ENCODE assay signal across 14 cellular contexts in the genomic region with DNA sequence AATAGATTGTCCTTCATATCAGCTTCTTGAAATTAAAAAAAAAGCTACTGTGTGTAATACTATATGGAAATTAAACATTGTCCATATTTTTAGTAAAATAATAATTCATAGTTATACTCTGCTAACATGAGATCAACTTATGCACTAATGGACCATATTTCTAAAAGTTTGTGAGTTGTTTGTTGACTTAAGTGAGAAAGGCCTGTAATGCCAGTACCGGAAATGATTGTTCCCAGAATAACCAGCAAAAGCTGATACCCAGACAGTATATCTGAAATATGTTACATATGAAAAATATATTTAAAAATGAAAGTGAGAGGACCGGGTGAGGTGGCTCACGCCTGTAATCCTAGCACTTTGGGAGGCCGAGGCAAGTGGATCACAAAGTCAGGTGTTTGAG. TPM values are rescaled to one million over a fixed set of nuclear protein-coding genes. Genes with fewer than 3 reads are reported as not detected.
DNase-seq lines count a peak whose midpoint lies in the region; ATAC-seq and TF ChIP-seq lines count a peak whose summit lies in the region.
"Had no signal": no experiment of that assay in that cellular context is flagged by ENCODE, and none has a peak within 500 bp of the region (broad histone marks: within the 10 kb centered on the region; RNA-seq: fewer than 3 reads in every experiment).

No MANE protein-coding gene starts in this region.

- no peaks in the 10 kb centered on the region for H3K9me3 ChIP-seq in CD8-positive, alpha-beta memory T cell (ENCODE audit: low read length)
- H3K9me3 ChIP-seq in smooth muscle cell (replicated peaks; ENCODE audit: low read depth) = no peaks in the 10 kb centered on the region

- no peak overlapping the region for H3K4me2 ChIP-seq in smooth muscle cell

- H3K27ac Mint-ChIP-seq in activated T-cell treated with anti-CD3 and anti-CD28 coated beads, Interleukin-2, amount 50 U/mL, for 24 hours = peak overlapping the region; percentile 42
- peak overlapping the region in 7 of 8 donors; percentile 13 to 90 (median 50) for H3K27ac Mint-ChIP-seq in CD8-positive, alpha-beta memory T cell

- H3K4me3 ChIP-seq in CD8-positive, alpha-beta memory T cell (ENCODE audit: low read length) = no peak overlapping the region
- no peak overlapping the region for H3K4me3 ChIP-seq in smooth muscle cell

- H3K36me3 ChIP-seq in CD8-positive, alpha-beta memory T cell (ENCODE audit: insufficient read depth, low read length) = no peaks in the 10 kb centered on the region
- H3K36me3 ChIP-seq in smooth muscle cell (ENCODE audit: low read depth) = no peaks in the 10 kb centered on the region

- no peak overlapping the region for H3K27ac ChIP-seq in CD8-positive, alpha-beta memory T cell (ENCODE audit: low read depth, low read length)
- peak overlapping the region; percentile 73 for H3K27ac ChIP-seq in smooth muscle cell (ENCODE audit: low read depth)
- H3K27ac ChIP-seq: C4-2B had no signal

- CTCF ChIA-PET in CD8-positive, alpha-beta memory T cell (lab: Charles Lee) = interaction anchor here (0.6 kb wide), 1 partner anchor 20 kb away, joined by 3 read pairs; no protein-coding TSS in a partner anchor

- WGBS in smooth muscle cell (ENCODE audit: low lambda C conversion rate) = 95% methylated on average over 4 of the region's 4 CpGs

- peaks cover 96% of the 10 kb centered on the region for H3K79me2 ChIP-seq in smooth muscle cell (ENCODE audit: low read depth)

- ATAC-seq in GM21447 (IDR thresholded peaks at IDR 0.05; ENCODE audit: unreplicated experiment) (no peak), HG03159 (IDR thresholded peaks at IDR 0.05; ENCODE audit: unreplicated experiment) (no peak)

- H3K4me1 ChIP-seq in CD8-positive, alpha-beta memory T cell (ENCODE audit: insufficient read depth, low read length) = peaks cover 58% of the 10 kb centered on the region
- peaks cover 22% of the 10 kb centered on the region for H3K4me1 ChIP-seq in smooth muscle cell (ENCODE audit: low read depth)

- H4K20me1 ChIP-seq in smooth muscle cell (ENCODE audit: low read depth) = peaks cover 90% of the 10 kb centered on the region

- no peak for TF ChIP-seq CTCF in smooth muscle cell (IDR thresholded peaks at IDR 0.05; ENCODE audit: borderline replicate concordance, insufficient read depth, poor library complexity, severe bottlenecking)

- no peak for DNase-seq in activated T-cell treated with anti-CD3 and anti-CD28 coated beads, Interleukin-2, amount 50 U/mL, for 24 hours
- no peak for DNase-seq in activated T-cell treated with anti-CD3 and anti-CD28 coated beads, Interleukin-2, amount 50 U/mL, for 48 hours
- DNase-seq in CD8-positive, alpha-beta memory T cell = no peak
- peak; percentile 43 for DNase-seq in dermis blood vessel endothelial cell
- no peak for DNase-seq in smooth muscle cell (lab: John Stamatoyannopoulos, UW; ENCODE audit: unreplicated experiment)
- DNase-seq in GDM1 (lab: John Stamatoyannopoulos, UW) = no peak
- DNase-seq: NCI-H187 treated with DMSO at 0.1 percent for 48 hours, NCI-H2171, NCI-H446 treated with DMSO at 0.1 percent for 48 hours, NCI-H774, SHP77 had no signal

- no peak overlapping the region for H3K9ac ChIP-seq in smooth muscle cell (ENCODE audit: low read depth)

- H3K4me1 Mint-ChIP-seq in activated T-cell treated with anti-CD3 and anti-CD28 coated beads, Interleukin-2, amount 50 U/mL, for 24 hours (ENCODE audit: low read depth) = peaks cover 74% of the 10 kb centered on the region
- peaks cover 70 to 85% (median 84%) of the 10 kb centered on the region in 3 donors for H3K4me1 Mint-ChIP-seq in CD8-positive, alpha-beta memory T cell

- H3K36me3 Mint-ChIP-seq in activated T-cell treated with anti-CD3 and anti-CD28 coated beads, Interleukin-2, amount 50 U/mL, for 24 hours (ENCODE audit: low read depth) = peaks cover 15% of the 10 kb centered on the region
- H3K36me3 Mint-ChIP-seq in CD8-positive, alpha-beta memory T cell = peaks cover 0 to 3% (median 0%) of the 10 kb centered on the region in 3 donors

- no peak overlapping the region for H2AFZ ChIP-seq in smooth muscle cell (ENCODE audit: low read depth)

- H3K27me3 ChIP-seq in CD8-positive, alpha-beta memory T cell (ENCODE audit: insufficient read depth, low read length, poor library complexity, severe bottlenecking) = no peaks in the 10 kb centered on the region
- H3K27me3 ChIP-seq in smooth muscle cell (ENCODE audit: low read depth) = no peaks in the 10 kb centered on the region

- H3F3A ChIP-seq in smooth muscle cell (ENCODE audit: low read depth) = peaks cover 28% of the 10 kb centered on the region

- H3K4me3 Mint-ChIP-seq in activated T-cell treated with anti-CD3 and anti-CD28 coated beads, Interleukin-2, amount 50 U/mL, for 24 hours = no peak overlapping the region
- peak overlapping the region in 6 of 7 donors; percentile 6 to 64 (median 42) for H3K4me3 Mint-ChIP-seq in CD8-positive, alpha-beta memory T cell

- no peaks in the 10 kb centered on the region for H3K27me3 Mint-ChIP-seq in activated T-cell treated with anti-CD3 and anti-CD28 coated beads, Interleukin-2, amount 50 U/mL, for 24 hours
- no peaks in the 10 kb centered on the region for H3K27me3 Mint-ChIP-seq in CD8-positive, alpha-beta memory T cell

- H3K9me3 Mint-ChIP-seq in activated T-cell treated with anti-CD3 and anti-CD28 coated beads, Interleukin-2, amount 50 U/mL, for 24 hours = no peaks in the 10 kb centered on the region
- no peaks in the 10 kb centered on the region for H3K9me3 Mint-ChIP-seq in CD8-positive, alpha-beta memory T cell

- POLR2A ChIA-PET in CD8-positive, alpha-beta memory T cell (lab: Charles Lee) = no interaction called here

RNA-seq across cellular contexts. Expression of gene WNK1, which starts 35.9 kb away (rescaled TPM):
- total RNA-seq in CD8-positive, alpha-beta memory T cell = 100 to 1,000 TPM; 174 to 176 TPM
- 47.4 TPM for polyA plus RNA-seq in CD8-positive, alpha-beta memory T cell
- total RNA-seq in dermis blood vessel endothelial cell (74.4 and 190 TPM in 2 replicates), smooth muscle cell (95.0 and 104 TPM in 2 replicates)
- 42.2 and 62.5 TPM in 2 replicates for polyA plus RNA-seq in smooth muscle cell
